Comparison of ENCODE assay signal across 1 cellular context in the genomic region with DNA sequence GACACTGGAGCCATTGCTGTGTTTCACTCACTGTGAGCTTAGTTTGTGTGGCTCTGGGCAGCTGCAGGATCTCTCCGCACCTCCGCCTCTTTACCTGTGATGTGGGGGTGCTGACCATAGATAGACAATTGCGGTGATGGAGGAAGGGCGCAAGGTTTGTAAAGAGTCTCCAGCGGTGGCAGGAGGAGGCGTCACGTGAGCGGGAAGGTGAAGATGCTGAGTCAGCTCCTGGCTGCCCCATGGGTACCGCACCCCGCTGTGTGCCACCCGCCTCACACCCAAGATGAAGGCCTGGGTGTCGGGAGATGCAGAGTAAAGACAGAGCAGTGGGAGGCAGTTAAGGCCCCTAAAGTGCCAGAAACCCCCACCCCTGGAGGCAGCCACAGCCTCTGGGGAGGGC.
TF ChIP-seq lines count a peak whose summit lies in the region.

No MANE protein-coding gene starts in this region.

TF ChIP-seq in HEK293, 187 proteins besides CTCF, POLR2A, EP300 and RAD21 (continued from another document):
- TF ChIP-seq HIC1 (tag by site-specific recombination; IDR thresholded peaks at IDR 0.05) (peak; percentile 67), ZNF324 (tag by site-specific recombination; IDR thresholded peaks at IDR 0.05) (no peak), ZNF473 (tag by site-specific recombination; IDR thresholded peaks at IDR 0.05) (no peak), ZNF138 (tag by site-specific recombination; IDR thresholded peaks at IDR 0.05; ENCODE audit: borderline replicate concordance) (no peak), ZBTB8A (tag by site-specific recombination; IDR thresholded peaks at IDR 0.05) (no peak), ZIC2 (tag by site-specific recombination; IDR thresholded peaks at IDR 0.05) (0 out of 2 replicates have a peak, but pooled peaks have one; percentile 25), ZNF354C (tag by site-specific recombination; IDR thresholded peaks at IDR 0.05; ENCODE audit: borderline replicate concordance, low read depth) (no peak)
